In genomic region chr9:35690447-35691324, GRCh38 we compare ENCODE assay signal across 8 cellular contexts.
DNase-seq lines count a peak whose midpoint lies in the region; ATAC-seq and TF ChIP-seq lines count a peak whose summit lies in the region.

No MANE protein-coding gene starts in this region.

- H3K79me2 ChIP-seq in DND-41 (ENCODE audit: insufficient read depth, low read length): peaks cover 5% of the 10 kb centered on the region

- no peaks in the 10 kb centered on the region for H4K20me1 ChIP-seq in DND-41 (ENCODE audit: insufficient read depth, low read length)

- peak overlapping the region; percentile 87 for H3K9ac ChIP-seq in DND-41 (ENCODE audit: low read depth, low read length)

- H3K4me3 ChIP-seq in DND-41 (ENCODE audit: low read depth in 1 of 2, low read length in 2 of 2) (peak overlapping the region; percentile 65 to 68), WERI-Rb-1 (ENCODE audit: low read depth, low read length) (peak overlapping the region; percentile 65), coronary artery (peak overlapping the region; percentile 82)

- H3K27me3 ChIP-seq in DND-41 (ENCODE audit: insufficient read depth, low read length, poor library complexity) (no peaks in the 10 kb centered on the region), WERI-Rb-1 (ENCODE audit: insufficient read depth, low read depth, severe bottlenecking) (no peaks in the 10 kb centered on the region)

- H3K36me3 ChIP-seq in DND-41 (ENCODE audit: insufficient read depth, low read length) (peaks cover 17% of the 10 kb centered on the region), WERI-Rb-1 (peaks cover under 1% of the 10 kb centered on the region)

- H3K4me1 ChIP-seq in DND-41 (ENCODE audit: insufficient read depth, low read length): peaks cover 30% of the 10 kb centered on the region

- no peaks in the 10 kb centered on the region for H3K9me3 ChIP-seq in DND-41 (ENCODE audit: insufficient read depth, low read length, severe bottlenecking)
- H3K9me3 ChIP-seq in WERI-Rb-1 (ENCODE audit: severe bottlenecking): no peaks in the 10 kb centered on the region

- no peak for TF ChIP-seq CTCF in DND-41 (IDR thresholded peaks at IDR 0.05; ENCODE audit: borderline replicate concordance, extremely low read depth, low read length, poor library complexity, severe bottlenecking)
- TF ChIP-seq CTCF in WERI-Rb-1 (IDR thresholded peaks at IDR 0.05; ENCODE audit: low read depth, low read length): no peak
- TF ChIP-seq CTCF in coronary artery (IDR thresholded peaks at IDR 0.05): no peak

- peak; percentile 85 for DNase-seq in DND-41
- peak; percentile 64 to 70 for DNase-seq in Kasumi-1 (lab: John Stamatoyannopoulos, UW)
- DNase-seq in WERI-Rb-1: peak; percentile 56
- DNase-seq in coronary artery (ENCODE audit: low spot score): peak; percentile 95
- peak; percentile 60 for DNase-seq in kidney glomerular epithelial cell (lab: John Stamatoyannopoulos, UW)
- peak; percentile 35 for DNase-seq in stimulated activated CD4-positive, alpha-beta T cell treated with anti-CD3 and anti-CD28 coated beads, Interleukin-12 subunit alpha, Interleukin-12 subunit beta, amount 100 ng/mL, for 4 hours

- ATAC-seq in DND-41 (ENCODE audit: insufficient read depth, low read depth) (peak; percentile 90), GM19351 (IDR thresholded peaks at IDR 0.05; ENCODE audit: unreplicated experiment) (no peak), GM18511 (IDR thresholded peaks at IDR 0.05; ENCODE audit: unreplicated experiment) (no peak)

- peak overlapping the region; percentile 82 for H3K4me2 ChIP-seq in DND-41 (ENCODE audit: insufficient read depth, low read length)

- H2AFZ ChIP-seq in DND-41 (ENCODE audit: low read depth, low read length): peak overlapping the region; percentile 83

- H3K27ac ChIP-seq in DND-41 (ENCODE audit: low read length) (peak overlapping the region; percentile 82), WERI-Rb-1 (no peak overlapping the region), coronary artery (peak overlapping the region; percentile 96)

Comparison
In these comparisons a context has a peak if more than half of its experiments do, and no peak if none do; other contexts are left out.
1. DNase-seq: peak in every context shown above with its lines; median percentile 95 in coronary artery; 85 in DND-41; 67 in Kasumi-1; 60 in kidney glomerular epithelial cell; 56 in WERI-Rb-1; 35 in stimulated activated CD4-positive, alpha-beta T cell treated with anti-CD3 and anti-CD28 coated beads, Interleukin-12 subunit alpha, Interleukin-12 subunit beta, amount 100 ng/mL, for 4 hours.